Comparison of ENCODE assay signal across 2 cellular contexts in genomic region chr18:26407721-26408601, GRCh38.
TF ChIP-seq lines count a peak whose summit lies in the region.

No MANE protein-coding gene starts in this region.

TF ChIP-seq in IMR-90, 13 proteins besides CTCF, POLR2A, EP300 and RAD21:
- TF ChIP-seq FOS (IDR thresholded peaks at IDR 0.05; ENCODE audit: low read depth, low read length), result no peak
- no peak for TF ChIP-seq SMC3 (IDR thresholded peaks at IDR 0.05; ENCODE audit: low read depth, low read length)
- no peak for TF ChIP-seq MXI1 (IDR thresholded peaks at IDR 0.05; ENCODE audit: borderline replicate concordance, low read depth, low read length)
- no peak for TF ChIP-seq RFX5 (IDR thresholded peaks at IDR 0.05; ENCODE audit: low read depth, low read length)
- TF ChIP-seq RCOR1 (IDR thresholded peaks at IDR 0.05; ENCODE audit: insufficient replicate concordance, low read length), result no peak
- no peak for TF ChIP-seq CHD1 (IDR thresholded peaks at IDR 0.05; ENCODE audit: low read depth, low read length)
- no peak for TF ChIP-seq USF2 (IDR thresholded peaks at IDR 0.05; ENCODE audit: low read depth, low read length)

TF ChIP-seq in H1, 55 proteins besides CTCF, POLR2A, EP300 and RAD21:
- TF ChIP-seq TAF7 (optimal IDR thresholded peaks at IDR 0.05; ENCODE audit: borderline replicate concordance, low read depth, low read length), result no peak
- no peak for TF ChIP-seq TEAD4 (IDR thresholded peaks at IDR 0.05; ENCODE audit: low read depth, low read length)
- TF ChIP-seq, protein P1, sequence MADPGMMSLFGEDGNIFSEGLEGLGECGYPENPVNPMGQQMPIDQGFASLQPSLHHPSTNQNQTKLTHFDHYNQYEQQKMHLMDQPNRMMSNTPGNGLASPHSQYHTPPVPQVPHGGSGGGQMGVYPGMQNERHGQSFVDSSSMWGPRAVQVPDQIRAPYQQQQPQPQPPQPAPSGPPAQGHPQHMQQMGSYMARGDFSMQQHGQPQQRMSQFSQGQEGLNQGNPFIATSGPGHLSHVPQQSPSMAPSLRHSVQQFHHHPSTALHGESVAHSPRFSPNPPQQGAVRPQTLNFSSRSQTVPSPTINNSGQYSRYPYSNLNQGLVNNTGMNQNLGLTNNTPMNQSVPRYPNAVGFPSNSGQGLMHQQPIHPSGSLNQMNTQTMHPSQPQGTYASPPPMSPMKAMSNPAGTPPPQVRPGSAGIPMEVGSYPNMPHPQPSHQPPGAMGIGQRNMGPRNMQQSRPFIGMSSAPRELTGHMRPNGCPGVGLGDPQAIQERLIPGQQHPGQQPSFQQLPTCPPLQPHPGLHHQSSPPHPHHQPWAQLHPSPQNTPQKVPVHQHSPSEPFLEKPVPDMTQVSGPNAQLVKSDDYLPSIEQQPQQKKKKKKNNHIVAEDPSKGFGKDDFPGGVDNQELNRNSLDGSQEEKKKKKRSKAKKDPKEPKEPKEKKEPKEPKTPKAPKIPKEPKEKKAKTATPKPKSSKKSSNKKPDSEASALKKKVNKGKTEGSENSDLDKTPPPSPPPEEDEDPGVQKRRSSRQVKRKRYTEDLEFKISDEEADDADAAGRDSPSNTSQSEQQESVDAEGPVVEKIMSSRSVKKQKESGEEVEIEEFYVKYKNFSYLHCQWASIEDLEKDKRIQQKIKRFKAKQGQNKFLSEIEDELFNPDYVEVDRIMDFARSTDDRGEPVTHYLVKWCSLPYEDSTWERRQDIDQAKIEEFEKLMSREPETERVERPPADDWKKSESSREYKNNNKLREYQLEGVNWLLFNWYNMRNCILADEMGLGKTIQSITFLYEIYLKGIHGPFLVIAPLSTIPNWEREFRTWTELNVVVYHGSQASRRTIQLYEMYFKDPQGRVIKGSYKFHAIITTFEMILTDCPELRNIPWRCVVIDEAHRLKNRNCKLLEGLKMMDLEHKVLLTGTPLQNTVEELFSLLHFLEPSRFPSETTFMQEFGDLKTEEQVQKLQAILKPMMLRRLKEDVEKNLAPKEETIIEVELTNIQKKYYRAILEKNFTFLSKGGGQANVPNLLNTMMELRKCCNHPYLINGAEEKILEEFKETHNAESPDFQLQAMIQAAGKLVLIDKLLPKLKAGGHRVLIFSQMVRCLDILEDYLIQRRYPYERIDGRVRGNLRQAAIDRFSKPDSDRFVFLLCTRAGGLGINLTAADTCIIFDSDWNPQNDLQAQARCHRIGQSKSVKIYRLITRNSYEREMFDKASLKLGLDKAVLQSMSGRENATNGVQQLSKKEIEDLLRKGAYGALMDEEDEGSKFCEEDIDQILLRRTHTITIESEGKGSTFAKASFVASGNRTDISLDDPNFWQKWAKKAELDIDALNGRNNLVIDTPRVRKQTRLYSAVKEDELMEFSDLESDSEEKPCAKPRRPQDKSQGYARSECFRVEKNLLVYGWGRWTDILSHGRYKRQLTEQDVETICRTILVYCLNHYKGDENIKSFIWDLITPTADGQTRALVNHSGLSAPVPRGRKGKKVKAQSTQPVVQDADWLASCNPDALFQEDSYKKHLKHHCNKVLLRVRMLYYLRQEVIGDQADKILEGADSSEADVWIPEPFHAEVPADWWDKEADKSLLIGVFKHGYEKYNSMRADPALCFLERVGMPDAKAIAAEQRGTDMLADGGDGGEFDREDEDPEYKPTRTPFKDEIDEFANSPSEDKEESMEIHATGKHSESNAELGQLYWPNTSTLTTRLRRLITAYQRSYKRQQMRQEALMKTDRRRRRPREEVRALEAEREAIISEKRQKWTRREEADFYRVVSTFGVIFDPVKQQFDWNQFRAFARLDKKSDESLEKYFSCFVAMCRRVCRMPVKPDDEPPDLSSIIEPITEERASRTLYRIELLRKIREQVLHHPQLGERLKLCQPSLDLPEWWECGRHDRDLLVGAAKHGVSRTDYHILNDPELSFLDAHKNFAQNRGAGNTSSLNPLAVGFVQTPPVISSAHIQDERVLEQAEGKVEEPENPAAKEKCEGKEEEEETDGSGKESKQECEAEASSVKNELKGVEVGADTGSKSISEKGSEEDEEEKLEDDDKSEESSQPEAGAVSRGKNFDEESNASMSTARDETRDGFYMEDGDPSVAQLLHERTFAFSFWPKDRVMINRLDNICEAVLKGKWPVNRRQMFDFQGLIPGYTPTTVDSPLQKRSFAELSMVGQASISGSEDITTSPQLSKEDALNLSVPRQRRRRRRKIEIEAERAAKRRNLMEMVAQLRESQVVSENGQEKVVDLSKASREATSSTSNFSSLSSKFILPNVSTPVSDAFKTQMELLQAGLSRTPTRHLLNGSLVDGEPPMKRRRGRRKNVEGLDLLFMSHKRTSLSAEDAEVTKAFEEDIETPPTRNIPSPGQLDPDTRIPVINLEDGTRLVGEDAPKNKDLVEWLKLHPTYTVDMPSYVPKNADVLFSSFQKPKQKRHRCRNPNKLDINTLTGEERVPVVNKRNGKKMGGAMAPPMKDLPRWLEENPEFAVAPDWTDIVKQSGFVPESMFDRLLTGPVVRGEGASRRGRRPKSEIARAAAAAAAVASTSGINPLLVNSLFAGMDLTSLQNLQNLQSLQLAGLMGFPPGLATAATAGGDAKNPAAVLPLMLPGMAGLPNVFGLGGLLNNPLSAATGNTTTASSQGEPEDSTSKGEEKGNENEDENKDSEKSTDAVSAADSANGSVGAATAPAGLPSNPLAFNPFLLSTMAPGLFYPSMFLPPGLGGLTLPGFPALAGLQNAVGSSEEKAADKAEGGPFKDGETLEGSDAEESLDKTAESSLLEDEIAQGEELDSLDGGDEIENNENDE (IDR thresholded peaks at IDR 0.05; ENCODE audit: insufficient replicate concordance, low read length), result no peak
- TF ChIP-seq ATF3 (IDR thresholded peaks at IDR 0.05; ENCODE audit: insufficient read depth, low read depth, low read length), result no peak
- no peak for TF ChIP-seq CHD2 (IDR thresholded peaks at IDR 0.05; ENCODE audit: low read length)
- no peak for TF ChIP-seq ASH2L (IDR thresholded peaks at IDR 0.05; ENCODE audit: low read length)
- TF ChIP-seq SP4 (IDR thresholded peaks at IDR 0.05; ENCODE audit: low read length), result no peak
- TF ChIP-seq BRCA1 (IDR thresholded peaks at IDR 0.05; ENCODE audit: low read depth, low read length), result no peak
- TF ChIP-seq CBX5 (IDR thresholded peaks at IDR 0.05; ENCODE audit: low read depth, low read length), result no peak
- no peak for TF ChIP-seq NRF1 (IDR thresholded peaks at IDR 0.05; ENCODE audit: low read depth, low read length)
- TF ChIP-seq KDM5A (IDR thresholded peaks at IDR 0.05; ENCODE audit: low read length), result no peak
